Comparison of ENCODE assay signal across 1 cellular context in genomic region chr2:232574674-232575403, GRCh38.
TF ChIP-seq lines count a peak whose summit lies in the region.

No MANE protein-coding gene starts in this region.

TF ChIP-seq in IMR-90, 13 proteins besides CTCF, POLR2A, EP300 and RAD21 (continued from another document):
- TF ChIP-seq USF2 (IDR thresholded peaks at IDR 0.05; ENCODE audit: low read depth, low read length): no peak
- TF ChIP-seq MXI1 (IDR thresholded peaks at IDR 0.05; ENCODE audit: borderline replicate concordance, low read depth, low read length): no peak
